11 cellular contexts compared by ENCODE assay signal in the genomic region with DNA sequence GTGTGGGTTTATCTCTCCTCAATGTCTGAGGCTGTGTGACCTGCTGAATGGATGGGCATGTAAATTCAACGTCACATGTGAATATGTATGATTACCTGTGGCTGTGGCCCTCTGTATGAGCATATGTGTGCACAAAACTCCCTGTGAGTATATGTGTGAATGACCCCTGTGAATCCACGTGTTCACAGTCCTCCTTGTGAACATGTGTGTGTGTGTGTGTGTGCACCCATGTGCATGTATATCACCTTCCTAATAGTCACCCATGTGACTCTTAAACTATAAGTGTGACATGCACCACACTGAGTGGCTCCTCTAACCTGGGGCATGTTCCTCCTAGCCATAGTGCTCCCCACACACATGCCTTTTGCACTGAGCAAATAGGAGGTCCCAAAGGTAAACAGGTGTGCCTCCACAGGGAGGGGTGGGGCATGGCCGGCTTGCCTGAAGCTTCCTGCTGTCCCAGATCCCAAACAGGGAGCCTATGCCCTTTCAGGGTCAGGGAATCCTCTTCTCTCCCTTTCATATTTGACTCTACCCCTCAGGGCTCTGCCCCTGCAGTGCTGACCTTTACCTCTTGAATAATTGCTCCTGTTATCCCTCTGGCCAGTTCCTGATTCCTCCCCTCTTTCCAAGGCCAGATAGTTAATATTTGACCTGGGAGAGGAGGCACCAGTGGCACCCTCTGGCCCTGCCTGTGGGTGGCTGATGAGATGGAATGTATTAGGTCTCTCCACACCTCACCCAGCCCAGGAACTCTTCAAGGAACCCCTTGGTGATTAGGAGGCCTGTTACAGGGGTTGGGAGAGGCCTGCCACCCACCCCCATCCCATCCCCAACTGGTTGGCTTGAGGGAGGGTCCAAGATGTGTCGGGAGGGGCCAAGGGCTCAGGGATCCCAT. TPM values are rescaled to one million over a fixed set of nuclear protein-coding genes. Genes with fewer than 3 reads are reported as not detected.
DNase-seq lines count a peak whose midpoint lies in the region; ATAC-seq and TF ChIP-seq lines count a peak whose summit lies in the region.
"Had no signal": no experiment of that assay in that cellular context is flagged by ENCODE, and none has a peak within 500 bp of the region (broad histone marks: within the 10 kb centered on the region; RNA-seq: fewer than 3 reads in every experiment).

No MANE protein-coding gene starts in this region.

- no peaks in the 10 kb centered on the region for H3K9me3 Mint-ChIP-seq in activated CD8-positive, alpha-beta memory T cell treated with anti-CD3 and anti-CD28 coated beads, Interleukin-2, amount 10 ng/mL, durations not matched to agents 7 days and 5 days (ENCODE audit: low read depth)
- no peaks in the 10 kb centered on the region for H3K9me3 Mint-ChIP-seq in chondrocyte (ENCODE audit: low read depth)
- H3K9me3 Mint-ChIP-seq: activated naive CD4-positive, alpha-beta T cell treated with anti-CD3 and anti-CD28 coated beads for 36 hours had no signal

- no peak overlapping the region for H3K9ac ChIP-seq in mesendoderm (ENCODE audit: low read length)

- no peak overlapping the region for H2BK5ac ChIP-seq in mesendoderm (ENCODE audit: low read length)

- H3K4me3 ChIP-seq in mesendoderm (ENCODE audit: low read length) (no peak overlapping the region), testis (no peak overlapping the region)

- no peak overlapping the region for H2BK120ac ChIP-seq in mesendoderm (ENCODE audit: low read depth, low read length)

- H3K79me2 ChIP-seq in mesendoderm (ENCODE audit: control insufficient read depth, insufficient read depth, low read length), result no peaks in the 10 kb centered on the region

- ATAC-seq in activated CD8-positive, alpha-beta memory T cell treated with anti-CD3 and anti-CD28 coated beads, Interleukin-2, amount 10 ng/mL, durations not matched to agents 7 days and 5 days, result no peak
- no peak for ATAC-seq in HG02884 (IDR thresholded peaks at IDR 0.05; ENCODE audit: unreplicated experiment)
- ATAC-seq: activated CD4-positive, alpha-beta T cell treated with anti-CD3 and anti-CD28 coated beads for 36 hours had no signal

- peak; percentile 44 for DNase-seq in activated CD8-positive, alpha-beta memory T cell treated with anti-CD3 and anti-CD28 coated beads, Interleukin-2, amount 50 U/mL, for 48 hours
- no peak for DNase-seq in activated CD8-positive, alpha-beta memory T cell treated with anti-CD3 and anti-CD28 coated beads, Interleukin-2, amount 10 ng/mL, durations not matched to agents 7 days and 5 days
- DNase-seq in chondrocyte (ENCODE audit: low spot score) (peak; percentile 52), mesendoderm (no peak), testis (peak; percentile 7), cerebellar cortex (ENCODE audit: low spot score) (no peak), DMS153 (lab: John Stamatoyannopoulos, UW) (no peak)
- DNase-seq: activated CD4-positive, alpha-beta T cell treated with anti-CD3 and anti-CD28 coated beads for 36 hours; activated naive CD4-positive, alpha-beta T cell treated with anti-CD3 and anti-CD28 coated beads for 36 hours; NCI-H748 treated with DMSO at 0.1 percent for 48 hours had no signal

- no peak overlapping the region for H3K4me2 ChIP-seq in mesendoderm (ENCODE audit: low read length)

- no peak overlapping the region for H3K18ac ChIP-seq in mesendoderm (ENCODE audit: low read length)

- no peak overlapping the region for H3K4ac ChIP-seq in mesendoderm (ENCODE audit: low read depth, low read length)

- H3K27ac ChIP-seq in mesendoderm (ENCODE audit: low read depth, low read length), result no peak overlapping the region
- no peak overlapping the region for H3K27ac ChIP-seq in testis

- no peak overlapping the region for H2AK5ac ChIP-seq in mesendoderm (ENCODE audit: low read length)

- no peaks in the 10 kb centered on the region for H3K27me3 Mint-ChIP-seq in activated CD8-positive, alpha-beta memory T cell treated with anti-CD3 and anti-CD28 coated beads, Interleukin-2, amount 10 ng/mL, durations not matched to agents 7 days and 5 days
- H3K27me3 Mint-ChIP-seq in chondrocyte (ENCODE audit: low read depth), result no peaks in the 10 kb centered on the region
- H3K27me3 Mint-ChIP-seq: activated CD4-positive, alpha-beta T cell treated with anti-CD3 and anti-CD28 coated beads for 36 hours had no signal

- H3K36me3 ChIP-seq in mesendoderm (ENCODE audit: control insufficient read depth, insufficient read depth, low read length) (no peaks in the 10 kb centered on the region), testis (ENCODE audit: low read depth, missing control alignments) (no peaks in the 10 kb centered on the region)

- H3K27ac Mint-ChIP-seq in activated CD8-positive, alpha-beta memory T cell treated with anti-CD3 and anti-CD28 coated beads, Interleukin-2, amount 10 ng/mL, durations not matched to agents 7 days and 5 days, result no peak overlapping the region
- no peak overlapping the region for H3K27ac Mint-ChIP-seq in chondrocyte (ENCODE audit: unreplicated experiment)
- H3K27ac Mint-ChIP-seq: activated CD4-positive, alpha-beta T cell treated with anti-CD3 and anti-CD28 coated beads for 36 hours; activated naive CD4-positive, alpha-beta T cell treated with anti-CD3 and anti-CD28 coated beads for 36 hours had no signal

- H3K4me1 ChIP-seq in mesendoderm (ENCODE audit: control insufficient read depth, low read depth, low read length) (peaks cover 9% of the 10 kb centered on the region), testis (peaks cover 21% of the 10 kb centered on the region)

- H3K27me3 ChIP-seq in mesendoderm (ENCODE audit: insufficient read depth, low read length, poor library complexity), result no peaks in the 10 kb centered on the region
- H3K27me3 ChIP-seq in testis, result no peaks in the 10 kb centered on the region

- TF ChIP-seq POLR2A in testis (IDR thresholded peaks at IDR 0.05), result no peak

- H3K79me1 ChIP-seq in mesendoderm (ENCODE audit: low read length), result no peaks in the 10 kb centered on the region

- peaks cover 7% of the 10 kb centered on the region for H3K4me1 Mint-ChIP-seq in activated CD8-positive, alpha-beta memory T cell treated with anti-CD3 and anti-CD28 coated beads, Interleukin-2, amount 10 ng/mL, durations not matched to agents 7 days and 5 days
- peaks cover 12% of the 10 kb centered on the region for H3K4me1 Mint-ChIP-seq in chondrocyte (ENCODE audit: low read depth)

- H3K56ac ChIP-seq in mesendoderm (ENCODE audit: low read length), result peak overlapping the region; percentile 2

- no peaks in the 10 kb centered on the region for H3K9me3 ChIP-seq in testis

- H4K5ac ChIP-seq in mesendoderm (ENCODE audit: low read length), result no peak overlapping the region

- no peak overlapping the region for H3K23ac ChIP-seq in mesendoderm (ENCODE audit: low read length)

- no peak overlapping the region for H3K4me3 Mint-ChIP-seq in activated CD8-positive, alpha-beta memory T cell treated with anti-CD3 and anti-CD28 coated beads, Interleukin-2, amount 10 ng/mL, durations not matched to agents 7 days and 5 days
- no peak overlapping the region for H3K4me3 Mint-ChIP-seq in chondrocyte (ENCODE audit: unreplicated experiment)
- H3K4me3 Mint-ChIP-seq: activated CD4-positive, alpha-beta T cell treated with anti-CD3 and anti-CD28 coated beads for 36 hours had no signal

- intact Hi-C loops in testis (cut with DNase I; ENCODE audit: low total_unique reads), result no loop called here

- CTCF ChIA-PET in activated CD8-positive, alpha-beta memory T cell treated with anti-CD3 and anti-CD28 coated beads, Interleukin-2, amount 10 ng/mL, durations not matched to agents 7 days and 5 days (lab: Charles Lee), result no interaction called here

- no CpG with 5 or more reads among the region's 4 CpGs for WGBS in mesendoderm (ENCODE audit: extremely low coverage, insufficient coverage, low lambda C conversion rate)
- WGBS in testis, 2 donors, result 70 to 71% methylated on average over 3 to 4 of the region's 4 CpGs

- no peaks in the 10 kb centered on the region for H3K36me3 Mint-ChIP-seq in activated CD8-positive, alpha-beta memory T cell treated with anti-CD3 and anti-CD28 coated beads, Interleukin-2, amount 10 ng/mL, durations not matched to agents 7 days and 5 days
- no peaks in the 10 kb centered on the region for H3K36me3 Mint-ChIP-seq in chondrocyte (ENCODE audit: low read depth)

- TF ChIP-seq CTCF in chondrocyte (IDR thresholded peaks at IDR 0.05), result no peak
- no peak for TF ChIP-seq CTCF in testis (IDR thresholded peaks at IDR 0.05)

- H2BK15ac ChIP-seq in mesendoderm (replicated peaks; ENCODE audit: low read depth), result no peak overlapping the region

- no peak overlapping the region for H4K8ac ChIP-seq in mesendoderm (ENCODE audit: low read depth, low read length)

RNA-seq across cellular contexts. Expression of gene SEMA4G, which starts 1.9 kb away (rescaled TPM):
- under 1 TPM; 0.26 to 0.45 TPM for total RNA-seq in activated CD8-positive, alpha-beta memory T cell treated with anti-CD3 and anti-CD28 coated beads, Interleukin-2, amount 10 ng/mL, durations not matched to agents 7 days and 5 days
- total RNA-seq in chondrocyte (4.8 to 8.0 TPM (median 7.9 TPM) in 3 replicates), testis (1 to 10 TPM; 4.8 to 7.2 TPM)
- polyA plus RNA-seq in mesendoderm (2013, experiment 1 of 2), result 15.2 TPM
- polyA plus RNA-seq in mesendoderm (2013, experiment 2 of 2), result 14.6 TPM
- polyA plus RNA-seq in testis (ENCODE audit: insufficient read depth, low read depth, low replicate concordance), result 6.2 TPM

RNA-seq across cellular contexts. Expression of gene MRPL43, which starts 16.1 kb away (rescaled TPM):
- total RNA-seq in activated CD8-positive, alpha-beta memory T cell treated with anti-CD3 and anti-CD28 coated beads, Interleukin-2, amount 10 ng/mL, durations not matched to agents 7 days and 5 days, result 10 to 100 TPM; 48.2 to 52.2 TPM
- total RNA-seq in chondrocyte, result 54.0 to 74.1 TPM (median 57.3 TPM) in 3 replicates
- polyA plus RNA-seq in mesendoderm (2013, experiment 1 of 2), result 78.0 TPM
- 74.1 TPM for polyA plus RNA-seq in mesendoderm (2013, experiment 2 of 2)
- 100 to 1,000 TPM; 123 to 124 TPM for total RNA-seq in testis
- 199 TPM for polyA plus RNA-seq in testis (ENCODE audit: insufficient read depth, low read depth, low replicate concordance)

RNA-seq across cellular contexts. Expression of gene TWNK, which starts 16.2 kb away (rescaled TPM):
- total RNA-seq in activated CD8-positive, alpha-beta memory T cell treated with anti-CD3 and anti-CD28 coated beads, Interleukin-2, amount 10 ng/mL, durations not matched to agents 7 days and 5 days, result 10 to 100 TPM; 11.2 to 18.7 TPM
- total RNA-seq in chondrocyte, result 4.8 to 6.6 TPM (median 5.4 TPM) in 3 replicates
- 20.1 TPM for polyA plus RNA-seq in mesendoderm (2013, experiment 1 of 2)
- 19.7 TPM for polyA plus RNA-seq in mesendoderm (2013, experiment 2 of 2)
- total RNA-seq in testis, result 10 to 100 TPM; 24.4 to 31.1 TPM
- polyA plus RNA-seq in testis (ENCODE audit: insufficient read depth, low read depth, low replicate concordance), result 26.4 TPM

RNA-seq across cellular contexts. Expression of gene LZTS2, which starts 28.4 kb away (rescaled TPM):
- 10 to 100 TPM; 12.6 to 12.7 TPM for total RNA-seq in activated CD8-positive, alpha-beta memory T cell treated with anti-CD3 and anti-CD28 coated beads, Interleukin-2, amount 10 ng/mL, durations not matched to agents 7 days and 5 days
- total RNA-seq in chondrocyte (58.9 to 80.7 TPM (median 79.4 TPM) in 3 replicates), testis (100 to 1,000 TPM; 133 to 158 TPM)
- 41.5 TPM for polyA plus RNA-seq in mesendoderm (2013, experiment 1 of 2)
- 42.1 TPM for polyA plus RNA-seq in mesendoderm (2013, experiment 2 of 2)
- polyA plus RNA-seq in testis (ENCODE audit: insufficient read depth, low read depth, low replicate concordance), result 65.9 TPM

RNA-seq across cellular contexts. Expression of gene SLF2, which starts 58.4 kb away (rescaled TPM):
- 10 to 100 TPM; 41.4 to 53.0 TPM for total RNA-seq in activated CD8-positive, alpha-beta memory T cell treated with anti-CD3 and anti-CD28 coated beads, Interleukin-2, amount 10 ng/mL, durations not matched to agents 7 days and 5 days
- total RNA-seq in chondrocyte (17.8 to 28.1 TPM (median 20.6 TPM) in 3 replicates), testis (100 to 1,000 TPM; 150 to 171 TPM)
- polyA plus RNA-seq in mesendoderm (2013, experiment 1 of 2), result 12.0 TPM
- 12.1 TPM for polyA plus RNA-seq in mesendoderm (2013, experiment 2 of 2)
- 42.6 TPM for polyA plus RNA-seq in testis (ENCODE audit: insufficient read depth, low read depth, low replicate concordance)

Comparison
In these comparisons a context has a peak if more than half of its experiments do, and no peak if none do; other contexts are left out.
1. DNase-seq: peak in activated CD8-positive, alpha-beta memory T cell treated with anti-CD3 and anti-CD28 coated beads, Interleukin-2, amount 50 U/mL, for 48 hours (single experiment), chondrocyte (single experiment) and testis (single experiment); none in activated CD8-positive, alpha-beta memory T cell treated with anti-CD3 and anti-CD28 coated beads, Interleukin-2, amount 10 ng/mL, durations not matched to agents 7 days and 5 days (single experiment), mesendoderm (single experiment), cerebellar cortex (single experiment) and DMS153 (single experiment).